Comparison of ENCODE assay signal across 8 cellular contexts in genomic region chrX:107627792-107628661, GRCh38. TPM values are rescaled to one million over a fixed set of nuclear protein-coding genes. Genes with fewer than 3 reads are reported as not detected.
DNase-seq lines count a peak whose midpoint lies in the region; ATAC-seq, FAIRE-seq and TF ChIP-seq lines count a peak whose summit lies in the region.

TSS of gene PRPS1 (plus strand) at chrX:107628510. CDS start at chrX:107628629, 119 bp downstream.

- H3K4me1 Mint-ChIP-seq in T-helper 17 cell: peaks cover 9% of the 10 kb centered on the region

- peak within 1 kb of the TSS; percentile 74 for H3K4me3 ChIP-seq in psoas muscle

- peak within 1 kb of the TSS; percentile 85 for H3K27ac ChIP-seq in psoas muscle

- H3K36me3 Mint-ChIP-seq in T-helper 17 cell (ENCODE audit: low read depth): no peaks in the 10 kb centered on the region

- FAIRE-seq in urothelium cell line (lab: Jason Lieb, UNC): no peak

- H3K4me3 Mint-ChIP-seq in T-helper 17 cell: peak within 1 kb of the TSS; percentile 91

- H3K9me3 ChIP-seq in T-helper 17 cell (ENCODE audit: control insufficient read depth, low read length, poor library complexity, severe bottlenecking): no peaks in the 10 kb centered on the region
- no peaks in the 10 kb centered on the region for H3K9me3 ChIP-seq in psoas muscle

- peaks cover 0 to 12% (median 0%) of the 10 kb centered on the region in 3 donors for H3K27me3 ChIP-seq in psoas muscle (ENCODE audit: insufficient read depth in 3 of 3, low read length in 2 of 3)

- intact Hi-C loops in left ventricle myocardium superior (cut with micrococcal nuclease) (no loop called here), psoas muscle (cut with DNase I) (no loop called here)

- no peaks in the 10 kb centered on the region for H3K4me1 ChIP-seq in psoas muscle

- no peaks in the 10 kb centered on the region for H3K36me3 ChIP-seq in psoas muscle (ENCODE audit: insufficient read depth in 1 of 2, low read depth in 1 of 2)

- ATAC-seq in HG02885 (IDR thresholded peaks at IDR 0.05; ENCODE audit: poor library complexity, unreplicated experiment) (peak; percentile 99), T-helper 17 cell (peak; percentile 98), left ventricle myocardium superior (peak; percentile 99), psoas muscle (peak; percentile 96 to 99 (median 96))

- peak; percentile 97 for DNase-seq in NCI-H1694 treated with DMSO at 0.1 percent for 48 hours (lab: John Stamatoyannopoulos, UW)
- DNase-seq in T-helper 17 cell: peak; percentile 75 to 81 (median 76)
- DNase-seq in amygdala (lab: John Stamatoyannopoulos, UW): peak; percentile 3 to 90 (median 77)
- peak; percentile 91 for DNase-seq in left ventricle myocardium superior
- DNase-seq in psoas muscle: peak; percentile 89 to 92
- DNase-seq in urothelium cell line (ENCODE audit: low spot score): peak; percentile 80

- WGBS in psoas muscle, 3 donors: 2 to 30% (median 3%) methylated on average over 30 to 38 of the region's 38 CpGs

- H3K27ac Mint-ChIP-seq in T-helper 17 cell: peak within 1 kb of the TSS; percentile 83

- no peaks in the 10 kb centered on the region for H3K27me3 Mint-ChIP-seq in T-helper 17 cell

- TF ChIP-seq POLR2A in GM15510 (IDR thresholded peaks at IDR 0.05; ENCODE audit: borderline replicate concordance, extremely low read depth, insufficient read length): peak; percentile 60

- no peak for TF ChIP-seq CTCF in psoas muscle (IDR thresholded peaks at IDR 0.05)

RNA-seq across cellular contexts. Expression of gene PRPS1, which starts in this region (rescaled TPM):
- total RNA-seq in T-helper 17 cell: 10 to 100 TPM; 68.9 to 69.1 TPM
- total RNA-seq in left ventricle myocardium superior: 27.4 TPM
- 10 to 100 TPM; 30.5 to 48.4 (median 43.2) TPM for total RNA-seq in psoas muscle
- 10 to 100 TPM; 20.7 to 63.2 (median 31.2) TPM for polyA plus RNA-seq in psoas muscle

Comparison
In these comparisons a context has a peak if more than half of its experiments do, and no peak if none do; other contexts are left out.
1. Peak in every context shown above with its lines: DNase-seq, ATAC-seq, H3K4me3 ChIP-seq and H3K27ac ChIP-seq.